ENCODE assay signal across 13 cellular contexts in the genomic region with DNA sequence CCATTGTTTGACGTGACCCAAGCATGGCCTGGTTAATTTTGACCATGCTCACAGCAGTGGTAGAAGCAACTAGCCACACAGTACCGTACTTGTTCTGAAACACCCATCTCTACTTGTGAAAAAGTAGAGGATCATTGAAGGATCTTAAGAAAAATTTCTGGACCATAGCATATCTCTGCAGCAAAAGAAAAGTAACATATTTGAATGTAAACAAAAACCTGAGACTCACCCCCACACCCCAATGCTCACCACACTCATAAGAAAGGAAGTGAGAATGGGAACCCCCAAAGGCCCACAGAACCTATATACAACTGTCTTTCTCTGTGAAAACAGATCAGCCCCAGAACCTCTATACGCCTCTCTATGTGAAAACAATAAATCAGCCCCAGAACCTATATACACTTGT. TPM values are rescaled to one million over a fixed set of nuclear protein-coding genes. Genes with fewer than 3 reads are reported as not detected.
A peak's percentile ranks its signal among the peaks of the same experiment; 100 is the strongest.
DNase-seq lines count a peak whose midpoint lies in the region; ATAC-seq and TF ChIP-seq lines count a peak whose summit lies in the region.
"Had no signal": no experiment of that assay in that cellular context is flagged by ENCODE, and none has a peak within 500 bp of the region (broad histone marks: within the 10 kb centered on the region; RNA-seq: fewer than 3 reads in every experiment).

No MANE protein-coding gene starts in this region.

- no peaks in the 10 kb centered on the region for H3K9me3 Mint-ChIP-seq in activated T-helper 17 cell treated with anti-CD3 and anti-CD28 coated beads, Interleukin-2, amount 50 U/mL, for 72 hours
- H3K9me3 Mint-ChIP-seq in stimulated activated naive CD8-positive, alpha-beta T cell treated with anti-CD3 and anti-CD28 coated beads, Interleukin-15, amount 100 ng/mL, for 72 hours = no peaks in the 10 kb centered on the region
- no peaks in the 10 kb centered on the region for H3K9me3 Mint-ChIP-seq in CD4-positive, alpha-beta T cell

- CTCF ChIA-PET in CD4-positive, alpha-beta T cell (lab: Charles Lee) = no interaction called here

- H3K27me3 ChIP-seq in CD4-positive, alpha-beta T cell (ENCODE audit: control insufficient read depth, insufficient read depth, low read length) = no peaks in the 10 kb centered on the region

- POLR2A ChIA-PET in CD4-positive, alpha-beta T cell (lab: Charles Lee) = no interaction called here

- DNase-seq in cerebellum (ENCODE audit: low spot score) = no peak
- DNase-seq in stimulated activated naive CD8-positive, alpha-beta T cell treated with anti-CD3 and anti-CD28 coated beads, Interleukin-15, amount 100 ng/mL, for 72 hours = no peak
- DNase-seq in CD4-positive, alpha-beta T cell = no peak
- no peak for DNase-seq in NCI-H82 (lab: John Stamatoyannopoulos, UW)
- DNase-seq: activated effector memory CD4-positive, alpha-beta T cell treated with Interleukin-2 at 50 U/mL for 16 hours; effector CD4-positive, alpha-beta T cell; HCEC 1CT; OCI-M1; stimulated activated CD4-positive, alpha-beta T cell treated with anti-CD3 and anti-CD28 coated beads, Interleukin-1b, Interleukin-23, amount 100 ng/mL, for 48 hours had no signal

- no peaks in the 10 kb centered on the region for H3K4me1 Mint-ChIP-seq in activated T-helper 17 cell treated with anti-CD3 and anti-CD28 coated beads, Interleukin-2, amount 50 U/mL, for 72 hours
- peaks cover 32% of the 10 kb centered on the region for H3K4me1 Mint-ChIP-seq in stimulated activated naive CD8-positive, alpha-beta T cell treated with anti-CD3 and anti-CD28 coated beads, Interleukin-15, amount 100 ng/mL, for 72 hours
- H3K4me1 Mint-ChIP-seq in CD4-positive, alpha-beta T cell (ENCODE audit: low read depth) = peaks cover 19% of the 10 kb centered on the region

- intact Hi-C loops in CD4-positive, alpha-beta T cell (cut with DNase I, micrococcal nuclease) = no loop called here

- H3K27me3 Mint-ChIP-seq in activated T-helper 17 cell treated with anti-CD3 and anti-CD28 coated beads, Interleukin-2, amount 50 U/mL, for 72 hours = no peaks in the 10 kb centered on the region
- no peaks in the 10 kb centered on the region for H3K27me3 Mint-ChIP-seq in stimulated activated naive CD8-positive, alpha-beta T cell treated with anti-CD3 and anti-CD28 coated beads, Interleukin-15, amount 100 ng/mL, for 72 hours
- H3K27me3 Mint-ChIP-seq in CD4-positive, alpha-beta T cell = no peaks in the 10 kb centered on the region

- no peak for TF ChIP-seq CTCF in CD4-positive, alpha-beta T cell (IDR thresholded peaks at IDR 0.05)

- H3K9me3 ChIP-seq in CD4-positive, alpha-beta T cell (ENCODE audit: control insufficient read depth, low read length) = no peaks in the 10 kb centered on the region

- ATAC-seq in GM18517 (IDR thresholded peaks at IDR 0.05; ENCODE audit: unreplicated experiment) (peak; percentile 70), GM21381 (IDR thresholded peaks at IDR 0.05; ENCODE audit: unreplicated experiment) (peak; percentile 56), HG03095 (IDR thresholded peaks at IDR 0.05; ENCODE audit: unreplicated experiment) (peak; percentile 68)
- peak; percentile 57 for ATAC-seq in activated T-helper 17 cell treated with anti-CD3 and anti-CD28 coated beads, Interleukin-2, amount 50 U/mL, for 72 hours (replicated peaks)
- no peak for ATAC-seq in stimulated activated naive CD8-positive, alpha-beta T cell treated with anti-CD3 and anti-CD28 coated beads, Interleukin-15, amount 100 ng/mL, for 72 hours
- ATAC-seq in CD4-positive, alpha-beta T cell (ENCODE audit: poor library complexity) = no peak

- no peaks in the 10 kb centered on the region for H3K36me3 Mint-ChIP-seq in activated T-helper 17 cell treated with anti-CD3 and anti-CD28 coated beads, Interleukin-2, amount 50 U/mL, for 72 hours (ENCODE audit: low read depth)
- H3K36me3 Mint-ChIP-seq in CD4-positive, alpha-beta T cell (ENCODE audit: low read depth) = no peaks in the 10 kb centered on the region

- H3K4me3 Mint-ChIP-seq in activated T-helper 17 cell treated with anti-CD3 and anti-CD28 coated beads, Interleukin-2, amount 50 U/mL, for 72 hours = no peak overlapping the region
- no peak overlapping the region for H3K4me3 Mint-ChIP-seq in stimulated activated naive CD8-positive, alpha-beta T cell treated with anti-CD3 and anti-CD28 coated beads, Interleukin-15, amount 100 ng/mL, for 72 hours
- H3K4me3 Mint-ChIP-seq in CD4-positive, alpha-beta T cell = no peak overlapping the region

- no peak overlapping the region for H3K27ac Mint-ChIP-seq in activated T-helper 17 cell treated with anti-CD3 and anti-CD28 coated beads, Interleukin-2, amount 50 U/mL, for 72 hours
- no peak overlapping the region for H3K27ac Mint-ChIP-seq in stimulated activated naive CD8-positive, alpha-beta T cell treated with anti-CD3 and anti-CD28 coated beads, Interleukin-15, amount 100 ng/mL, for 72 hours
- H3K27ac Mint-ChIP-seq in CD4-positive, alpha-beta T cell = no peak overlapping the region

- H3K27ac ChIP-seq in CD4-positive, alpha-beta T cell (ENCODE audit: low read depth, low read length) = no peak overlapping the region

RNA-seq across cellular contexts. Expression of a gene that starts 33.8 kb away (rescaled TPM):
- 100 to 1,000 TPM; 376 to 800 TPM for total RNA-seq in activated T-helper 17 cell treated with anti-CD3 and anti-CD28 coated beads, Interleukin-2, amount 50 U/mL, for 72 hours
- 102 TPM for total RNA-seq in cerebellum
- total RNA-seq in CD4-positive, alpha-beta T cell = 100 to 1,000 TPM; 154 to 159 TPM

Comparison
In these comparisons a context has a peak if more than half of its experiments do, and no peak if none do; other contexts are left out.
1. ATAC-seq: peak in GM18517 (single experiment), GM21381 (single experiment), HG03095 (single experiment) and activated T-helper 17 cell treated with anti-CD3 and anti-CD28 coated beads, Interleukin-2, amount 50 U/mL, for 72 hours (single experiment); none in stimulated activated naive CD8-positive, alpha-beta T cell treated with anti-CD3 and anti-CD28 coated beads, Interleukin-15, amount 100 ng/mL, for 72 hours (single experiment) and CD4-positive, alpha-beta T cell (single experiment).